21 cellular contexts compared by ENCODE assay signal in genomic region chr7:138407792-138408191, GRCh38. TPM values are rescaled to one million over a fixed set of nuclear protein-coding genes. Genes with fewer than 3 reads are reported as not detected.
DNase-seq lines count a peak whose midpoint lies in the region; ATAC-seq, FAIRE-seq and TF ChIP-seq lines count a peak whose summit lies in the region.
"Had no signal": no experiment of that assay in that cellular context is flagged by ENCODE, and none has a peak within 500 bp of the region (broad histone marks: within the 10 kb centered on the region; RNA-seq: fewer than 3 reads in every experiment).

No MANE protein-coding gene starts in this region.

- H3K36me3 ChIP-seq in BLaER1 (no peaks in the 10 kb centered on the region), endothelial cell of umbilical vein (ENCODE audit: control insufficient read depth in 2 of 2, extremely low read depth in 1 of 2, insufficient read depth in 2 of 2, low read length in 2 of 2) (no peaks in the 10 kb centered on the region), neuron (ENCODE audit: insufficient read depth, low read length) (no peaks in the 10 kb centered on the region)
- H3K36me3 ChIP-seq: MG63 had no signal

- dilution Hi-C loops in endothelial cell of umbilical vein (cut with MboI; ENCODE audit: extremely low pct_ligation_motif_present, low sequenced_read_pairs) = no loop called here

- DNase-seq in NCI-H69 (lab: John Stamatoyannopoulos, UW) (peak; percentile 8), endothelial cell of umbilical vein (ENCODE audit: low read depth, low spot score) (peak; percentile 46), NCI-H345 treated with DMSO at 0.1 percent for 48 hours (lab: John Stamatoyannopoulos, UW; ENCODE audit: unreplicated experiment) (no peak)
- no peak for DNase-seq in stimulated activated CD8-positive, alpha-beta memory T cell treated with anti-CD3 and anti-CD28 coated beads, Interleukin-4, amount 100 ng/mL, for 48 hours
- DNase-seq: C1 segment of cervical spinal cord; CD8-positive, alpha-beta memory T cell; DMS53; EL; Karpas-422; MG63; NCI-H1048; NCI-H1436; NCI-H1930; NCI-H748 treated with DMSO at 0.1 percent for 48 hours; NK-92 treated with Interleukin-12 subunit alpha and Interleukin-12 subunit beta, amount 100 ng/mL, for 24 hours had no signal

- POLR2A ChIA-PET in endothelial cell of umbilical vein (lab: Charles Lee) = no interaction called here

- no peaks in the 10 kb centered on the region for H3K9me1 ChIP-seq in endothelial cell of umbilical vein (replicated peaks; ENCODE audit: control insufficient read depth, extremely low read depth, insufficient read depth, low read length)

- H3K9me3 ChIP-seq in BLaER1 = no peaks in the 10 kb centered on the region
- no peaks in the 10 kb centered on the region for H3K9me3 ChIP-seq in endothelial cell of umbilical vein (replicated peaks; ENCODE audit: control insufficient read depth, insufficient read depth, low read length)
- peaks cover 2% of the 10 kb centered on the region for H3K9me3 ChIP-seq in neuron (ENCODE audit: low read length)
- H3K9me3 ChIP-seq: MG63 had no signal

- TF ChIP-seq POLR2A in endothelial cell of umbilical vein (IDR thresholded peaks at IDR 0.05; ENCODE audit: low read depth, low read length) (peak; percentile 37), GM18505 (IDR thresholded peaks at IDR 0.05; ENCODE audit: borderline replicate concordance, extremely low read depth, insufficient read depth, insufficient read length) (no peak)

- H4K20me1 ChIP-seq in BLaER1 (no peaks in the 10 kb centered on the region), endothelial cell of umbilical vein (replicated peaks; ENCODE audit: control insufficient read depth, extremely low read depth, insufficient read depth, low read length) (no peaks in the 10 kb centered on the region)

- H3K79me2 ChIP-seq in endothelial cell of umbilical vein (ENCODE audit: control insufficient read depth, insufficient read depth, low read length) = no peaks in the 10 kb centered on the region

- H3K27me3 ChIP-seq in BLaER1 (no peaks in the 10 kb centered on the region), endothelial cell of umbilical vein (ENCODE audit: control insufficient read depth in 2 of 2, insufficient read depth in 2 of 2, low read length in 2 of 2) (no peaks in the 10 kb centered on the region), neuron (ENCODE audit: insufficient read depth, low read length) (no peaks in the 10 kb centered on the region)
- H3K27me3 ChIP-seq: MG63 had no signal

- CTCF ChIA-PET in endothelial cell of umbilical vein (lab: Charles Lee) = interaction anchor here (1.0 to 1.2 kb wide), 2 partner anchors 10 to 120 kb away, joined by 3 read pairs; no protein-coding TSS in a partner anchor

- TF ChIP-seq CTCF in endothelial cell of umbilical vein (IDR thresholded peaks at IDR 0.05; ENCODE audit: extremely low read depth in 1 of 2, insufficient read depth in 1 of 2, low read depth in 1 of 2, low read length in 2 of 2) = no peak

- peak; percentile 89 for FAIRE-seq in endothelial cell of umbilical vein (lab: Jason Lieb, UNC)
- FAIRE-seq: GM12878, RCC 7860 had no signal

- H3K4me1 ChIP-seq in BLaER1 (peaks cover 8% of the 10 kb centered on the region), endothelial cell of umbilical vein (ENCODE audit: control insufficient read depth, extremely low read depth, insufficient read depth, low read length) (peaks cover 17% of the 10 kb centered on the region), neuron (ENCODE audit: insufficient read depth, low read length) (no peaks in the 10 kb centered on the region)

- no peak overlapping the region for H2AFZ ChIP-seq in endothelial cell of umbilical vein (ENCODE audit: low read depth, low read length)
- peak overlapping the region; percentile 23 for H2AFZ ChIP-seq in neuron (ENCODE audit: low read depth, low read length)

- H3K9ac ChIP-seq in BLaER1 = no peak overlapping the region
- no peak overlapping the region for H3K9ac ChIP-seq in endothelial cell of umbilical vein (replicated peaks; ENCODE audit: extremely low read depth, insufficient read depth, low read length)

- intact Hi-C loops in endothelial cell of umbilical vein (cut with micrococcal nuclease) = loop anchor here (1.0 kb wide), 3 partner anchors 7 to 69 kb away; partner anchors contain the start of gene TRIM24

- H3K27ac ChIP-seq in BLaER1 = no peak overlapping the region
- peak overlapping the region; percentile 6 for H3K27ac ChIP-seq in endothelial cell of umbilical vein (ENCODE audit: insufficient read depth, low read depth, low read length)

- no peak for ATAC-seq in GM18505 (IDR thresholded peaks at IDR 0.05; ENCODE audit: unreplicated experiment)
- ATAC-seq: GM12878, Right ventricle myocardium inferior had no signal

- 0 out of 2 replicates have a peak overlapping the region, but pooled peaks have one; percentile 1 for H3K4me2 ChIP-seq in BLaER1
- H3K4me2 ChIP-seq in endothelial cell of umbilical vein (ENCODE audit: insufficient read depth, low read length) = peak overlapping the region; percentile 48

- no TSS peak for BruUV-seq in endothelial cell of umbilical vein (replicated peaks; lab: Mats Ljungman, UMichigan)

- H3K4me3 ChIP-seq in BLaER1 (no peak overlapping the region), endothelial cell of umbilical vein (replicated peaks in 1 of 3; ENCODE audit: insufficient read depth in 1 of 3, low read depth in 1 of 3, low read length in 3 of 3) (no peak overlapping the region), neuron (ENCODE audit: low read length) (no peak overlapping the region)
- H3K4me3 ChIP-seq: GM12878, MG63 had no signal

TF ChIP-seq in endothelial cell of umbilical vein, 7 proteins besides CTCF, POLR2A, EP300 and RAD21:
- TF ChIP-seq POLR2AphosphoS5 (IDR thresholded peaks at IDR 0.05; ENCODE audit: insufficient read depth, low read depth, low read length) = peak; percentile 56
- TF ChIP-seq EZH2 (IDR thresholded peaks at IDR 0.05; ENCODE audit: borderline replicate concordance, low read depth, low read length, severe bottlenecking) = no peak
- peak; percentile 56 for TF ChIP-seq JUN (IDR thresholded peaks at IDR 0.05; ENCODE audit: borderline replicate concordance, insufficient read depth, insufficient read length, low read depth)
- peak; percentile 47 for TF ChIP-seq GATA2 (IDR thresholded peaks at IDR 0.05; ENCODE audit: insufficient read depth, insufficient read length, low read depth, low read length)

RNA-seq across cellular contexts. Expression of gene TRIM24, which starts 52.3 kb away (rescaled TPM):
- 25.4 and 26.1 TPM in 2 replicates for total RNA-seq in endothelial cell of umbilical vein
- polyA plus RNA-seq in endothelial cell of umbilical vein = 7.6 and 9.1 TPM in 2 replicates
- 8.6 and 9.1 TPM in 2 replicates for polyA plus RNA-seq in endothelial cell of umbilical vein (2011; cell fraction: cytosol; rRNA removed)
- polyA plus RNA-seq in endothelial cell of umbilical vein (2011; cell fraction: nucleus; rRNA removed) = 12.3 and 13.7 TPM in 2 replicates
- 7.2 and 13.2 TPM in 2 replicates for polyA plus RNA-seq in endothelial cell of umbilical vein (2012)
- 23.3 and 27.9 TPM in 2 replicates for polyA minus RNA-seq in endothelial cell of umbilical vein
- polyA minus RNA-seq in endothelial cell of umbilical vein (2011; cell fraction: cytosol; rRNA and poly(A)+ RNA removed) = 15.8 TPM
- 26.1 and 40.2 TPM in 2 replicates for polyA minus RNA-seq in endothelial cell of umbilical vein (2011; cell fraction: nucleus; rRNA and poly(A)+ RNA removed)

Comparison
In these comparisons a context has a peak if more than half of its experiments do, and no peak if none do; other contexts are left out.
1. DNase-seq: peak in NCI-H69 (single experiment) and endothelial cell of umbilical vein (single experiment); none in NCI-H345 treated with DMSO at 0.1 percent for 48 hours (single experiment) and stimulated activated CD8-positive, alpha-beta memory T cell treated with anti-CD3 and anti-CD28 coated beads, Interleukin-4, amount 100 ng/mL, for 48 hours (single experiment).